ENCODE assay signal across 22 cellular contexts in genomic region chr2:176446718-176447414, GRCh38.
DNase-seq lines count a peak whose midpoint lies in the region; TF ChIP-seq lines count a peak whose summit lies in the region.
"Had no signal": no experiment of that assay in that cellular context is flagged by ENCODE, and none has a peak within 500 bp of the region (broad histone marks: within the 10 kb centered on the region; RNA-seq: fewer than 3 reads in every experiment).

No MANE protein-coding gene starts in this region.

- no peaks in the 10 kb centered on the region for H3K27me3 ChIP-seq in BLaER1
- H3K27me3 ChIP-seq in PC-9 (ENCODE audit: insufficient read depth, low read depth): no peaks in the 10 kb centered on the region
- H3K27me3 ChIP-seq: adrenal gland, BE2C, gastrocnemius medialis, thyroid gland had no signal

- H3K36me3 ChIP-seq in BLaER1 (no peaks in the 10 kb centered on the region), PC-9 (ENCODE audit: low read depth) (no peaks in the 10 kb centered on the region)
- H3K36me3 ChIP-seq: adrenal gland, BE2C, gastrocnemius medialis, thyroid gland had no signal

- TF ChIP-seq CTCF in PC-9 (conservative IDR thresholded peaks at IDR 0.05) (no peak), foreskin fibroblast (IDR thresholded peaks at IDR 0.05; ENCODE audit: low read depth, low read length) (no peak), chondrocyte (IDR thresholded peaks at IDR 0.05) (no peak)

- H3K36me3 Mint-ChIP-seq in chondrocyte (ENCODE audit: low read depth): no peaks in the 10 kb centered on the region
- H3K36me3 Mint-ChIP-seq: naive B cell; stimulated activated memory B cell treated with anti-CD40 and anti-IgM and Interleukin-4, amounts not matched to agents 10 μg/mL and 1 μg/mL and 100 μg/mL, for 72 hours had no signal

- POLR2A ChIA-PET in PC-9 (lab: Charles Lee; ENCODE audit: unreplicated experiment): interaction anchor here (0.6 kb wide), 1 partner anchor 23 kb away, joined by 4 read pairs; no protein-coding TSS in a partner anchor

- H3K4me1 Mint-ChIP-seq in chondrocyte (ENCODE audit: low read depth): peaks cover 7% of the 10 kb centered on the region

- H3K4me3 ChIP-seq in BLaER1: no peak overlapping the region
- no peak overlapping the region for H3K4me3 ChIP-seq in PC-9
- no peak overlapping the region for H3K4me3 ChIP-seq in foreskin fibroblast (ENCODE audit: low read depth in 1 of 2, low read length in 2 of 2)
- H3K4me3 ChIP-seq: adrenal gland, gastrocnemius medialis, thyroid gland had no signal

- no peaks in the 10 kb centered on the region for H3K9me2 ChIP-seq in PC-9 (ENCODE audit: insufficient read depth)

- H3K9me3 ChIP-seq in BLaER1: no peaks in the 10 kb centered on the region
- no peaks in the 10 kb centered on the region for H3K9me3 ChIP-seq in PC-9 (ENCODE audit: insufficient read depth, low read depth)
- H3K9me3 ChIP-seq: adrenal gland, BE2C, gastrocnemius medialis, thyroid gland had no signal

- no TSS peak for BruUV-seq in PC-9 (replicated peaks; lab: Mats Ljungman, UMichigan)

- no peaks in the 10 kb centered on the region for H3F3A ChIP-seq in PC-9 (ENCODE audit: insufficient read depth, low read depth)

- no peak overlapping the region for H3K9ac ChIP-seq in BLaER1

- peak overlapping the region; percentile 16 for H3K4me2 ChIP-seq in BLaER1
- H3K4me2 ChIP-seq in PC-9: no peak overlapping the region

- CTCF ChIA-PET in PC-9 (lab: Charles Lee): interaction anchor here (1.1 to 1.9 kb wide), 2 partner anchors 8 to 205 kb away, joined by 4 to 9 read pairs; no protein-coding TSS in a partner anchor

- peak overlapping the region; percentile 20; the same call in 1 of the 2 replicates for H2AFZ ChIP-seq in PC-9

- H3K4me3 Mint-ChIP-seq in chondrocyte (ENCODE audit: unreplicated experiment): no peak overlapping the region
- H3K4me3 Mint-ChIP-seq: activated CD4-positive, alpha-beta memory T cell treated with anti-CD3 and anti-CD28 coated beads, Interleukin-2, amount 10 ng/mL, durations not matched to agents 7 days and 5 days; central memory CD8-positive, alpha-beta T cell; endodermal cell; naive B cell; stimulated activated memory B cell treated with anti-CD40 and anti-IgM and Interleukin-4, amounts not matched to agents 10 μg/mL and 1 μg/mL and 100 μg/mL, for 72 hours had no signal

- H4K20me1 ChIP-seq in BLaER1 (no peaks in the 10 kb centered on the region), PC-9 (ENCODE audit: insufficient read depth) (no peaks in the 10 kb centered on the region)

- H3K79me2 ChIP-seq in PC-9 (ENCODE audit: low read depth): no peaks in the 10 kb centered on the region

- peaks cover 19% of the 10 kb centered on the region for H3K27me3 Mint-ChIP-seq in chondrocyte (ENCODE audit: low read depth)

- no peak overlapping the region for H3K27ac Mint-ChIP-seq in chondrocyte (ENCODE audit: unreplicated experiment)
- H3K27ac Mint-ChIP-seq: activated CD4-positive, alpha-beta memory T cell treated with anti-CD3 and anti-CD28 coated beads, Interleukin-2, amount 10 ng/mL, durations not matched to agents 7 days and 5 days; endodermal cell; progenitor cell of endocrine pancreas; stimulated activated memory B cell treated with anti-CD40 and anti-IgM and Interleukin-4, amounts not matched to agents 10 μg/mL and 1 μg/mL and 100 μg/mL, for 72 hours had no signal

- DNase-seq in HCEC 1CT (peak; percentile 44), PC-9 (no peak), foreskin fibroblast (peak; percentile 21 to 33), kidney glomerular epithelial cell (lab: John Stamatoyannopoulos, UW) (no peak), chondrocyte (ENCODE audit: low spot score) (no peak), NCI-H187 (lab: John Stamatoyannopoulos, UW) (no peak), globus pallidus (ENCODE audit: low spot score) (no peak)
- DNase-seq: activated CD4-positive, alpha-beta memory T cell treated with anti-CD3 and anti-CD28 coated beads, Interleukin-2, amount 10 ng/mL, durations not matched to agents 7 days and 5 days; adrenal gland; BE2C; DMS 273 treated with DMSO at 0.1 percent for 48 hours; endodermal cell; gastrocnemius medialis; naive B cell; NCI-H1417 treated with DMSO at 0.1 percent for 48 hours; NCI-H446 treated with DMSO at 0.1 percent for 48 hours; SW 1271; thyroid gland had no signal

- intact Hi-C loops in PC-9 (cut with micrococcal nuclease; ENCODE audit: unreplicated experiment): no loop called here

- H3K27ac ChIP-seq in BLaER1: no peak overlapping the region
- no peak overlapping the region for H3K27ac ChIP-seq in PC-9
- H3K27ac ChIP-seq: adrenal gland, gastrocnemius medialis, thyroid gland had no signal

- no peaks in the 10 kb centered on the region for H3K9me3 Mint-ChIP-seq in chondrocyte (ENCODE audit: low read depth)
- H3K9me3 Mint-ChIP-seq: activated CD4-positive, alpha-beta memory T cell treated with anti-CD3 and anti-CD28 coated beads, Interleukin-2, amount 10 ng/mL, durations not matched to agents 7 days and 5 days; central memory CD8-positive, alpha-beta T cell; endodermal cell; naive B cell; stimulated activated memory B cell treated with anti-CD40 and anti-IgM and Interleukin-4, amounts not matched to agents 10 μg/mL and 1 μg/mL and 100 μg/mL, for 72 hours had no signal

- peaks cover 7% of the 10 kb centered on the region; the same call in 1 of the 2 replicates for H3K4me1 ChIP-seq in BLaER1
- no peaks in the 10 kb centered on the region for H3K4me1 ChIP-seq in PC-9 (replicated peaks; ENCODE audit: insufficient read depth)
- H3K4me1 ChIP-seq: adrenal gland, BE2C, gastrocnemius medialis, thyroid gland had no signal

Comparison
In these comparisons a context has a peak if more than half of its experiments do, and no peak if none do; other contexts are left out.
1. DNase-seq: peak in HCEC 1CT (single experiment) and foreskin fibroblast (2 of 2); none in PC-9 (0 of 2), kidney glomerular epithelial cell (single experiment), chondrocyte (single experiment), NCI-H187 (0 of 2) and globus pallidus (single experiment).